In the genomic region with DNA sequence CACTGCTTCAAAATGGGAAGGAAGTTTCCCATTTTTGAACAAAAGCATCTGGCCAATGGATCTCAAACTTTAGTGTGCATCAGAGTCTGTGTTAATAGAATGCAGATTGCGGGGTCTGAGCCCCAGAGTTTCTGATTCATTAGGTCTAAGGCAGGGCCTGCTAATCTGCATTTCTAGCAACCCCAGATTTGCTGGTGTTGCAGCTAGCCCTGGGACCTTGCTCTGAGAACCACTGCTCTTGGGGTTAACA, we compare ENCODE assay signal across 10 cellular contexts. TPM values are rescaled to one million over a fixed set of nuclear protein-coding genes. Genes with fewer than 3 reads are reported as not detected.
DNase-seq lines count a peak whose midpoint lies in the region; ATAC-seq and TF ChIP-seq lines count a peak whose summit lies in the region.
"Had no signal": no experiment of that assay in that cellular context is flagged by ENCODE, and none has a peak within 500 bp of the region (broad histone marks: within the 10 kb centered on the region; RNA-seq: fewer than 3 reads in every experiment).

No MANE protein-coding gene starts in this region.

- no peaks in the 10 kb centered on the region for H3K36me3 Mint-ChIP-seq in CD4-positive, alpha-beta T cell (ENCODE audit: low read depth)
- H3K36me3 Mint-ChIP-seq in H9 (ENCODE audit: insufficient read depth in 1 of 3, low read depth in 3 of 3) = peaks cover 0 to 2% (median 0%) of the 10 kb centered on the region in 3 experiments; a peak in 2 of 7 replicates

- no peak overlapping the region for H2AK5ac ChIP-seq in H9 (ENCODE audit: insufficient read length, low read length)

- no peak overlapping the region for H2BK5ac ChIP-seq in H9 (ENCODE audit: insufficient read length, low read length)

- H2AFZ ChIP-seq in OCI-LY7 (ENCODE audit: low read length) = peak overlapping the region; percentile 38; the same call in 1 of the 2 replicates
- H2AFZ ChIP-seq in H9 (ENCODE audit: low read length) = no peak overlapping the region
- H2AFZ ChIP-seq: parathyroid adenoma had no signal

- peaks cover 68% of the 10 kb centered on the region for H3K4me1 Mint-ChIP-seq in CD4-positive, alpha-beta T cell (ENCODE audit: low read depth)
- peaks cover 13 to 20% of the 10 kb centered on the region in 2 experiments for H3K4me1 Mint-ChIP-seq in H9

- DNase-seq in CD4-positive, alpha-beta T cell = no peak
- no peak for DNase-seq in OCI-LY7 (ENCODE audit: low spot score)
- no peak for DNase-seq in AG08396 (ENCODE audit: low spot score)
- DNase-seq in H9 = no peak
- DNase-seq in aorta = no peak
- no peak for DNase-seq in effector CD8-positive, alpha-beta T cell (lab: John Stamatoyannopoulos, UW)

- H2BK12ac ChIP-seq in H9 (ENCODE audit: insufficient read length, low read depth, low read length) = no peak overlapping the region

- peaks cover 64% of the 10 kb centered on the region for H3K4me1 ChIP-seq in OCI-LY7 (ENCODE audit: insufficient read depth, low read length, poor library complexity, severe bottlenecking)
- peaks cover 26% of the 10 kb centered on the region for H3K4me1 ChIP-seq in muscle layer of colon (ENCODE audit: insufficient read depth, low read length)
- H3K4me1 ChIP-seq in H9 (ENCODE audit: insufficient read depth, low read length) = no peaks in the 10 kb centered on the region
- peaks cover 0 to 5% of the 10 kb centered on the region in 2 donors for H3K4me1 ChIP-seq in aorta (ENCODE audit: control insufficient read depth in 1 of 2, insufficient read depth in 2 of 2, low read length in 2 of 2)
- H3K4me1 ChIP-seq: parathyroid adenoma had no signal

- H3K18ac ChIP-seq in H9 (ENCODE audit: insufficient read length, low read depth, low read length) = no peak overlapping the region

- H3K4me3 ChIP-seq in OCI-LY7 (ENCODE audit: low read depth, low read length, poor library complexity, severe bottlenecking) = no peak overlapping the region
- no peak overlapping the region for H3K4me3 ChIP-seq in muscle layer of colon (ENCODE audit: low read depth in 1 of 2, low read length in 2 of 2)
- H3K4me3 ChIP-seq in aorta (ENCODE audit: low read length in 2 of 2) = no peak overlapping the region
- H3K4me3 ChIP-seq: cardiac muscle cell had no signal

- no peak overlapping the region for H3K4me3 Mint-ChIP-seq in CD4-positive, alpha-beta T cell
- no peak overlapping the region for H3K4me3 Mint-ChIP-seq in H9

- H3K36me3 ChIP-seq in OCI-LY7 (ENCODE audit: insufficient read depth, low read length) (no peaks in the 10 kb centered on the region), muscle layer of colon (ENCODE audit: insufficient read depth, low read length) (no peaks in the 10 kb centered on the region), aorta (ENCODE audit: control insufficient read depth in 1 of 2, insufficient read depth in 2 of 2, low read length in 1 of 2) (no peaks in the 10 kb centered on the region)
- H3K36me3 ChIP-seq: cardiac muscle cell had no signal

- H3K79me2 ChIP-seq in OCI-LY7 (ENCODE audit: insufficient read depth, low read depth, low read length) (no peaks in the 10 kb centered on the region), H9 (ENCODE audit: insufficient read depth, low read length) (no peaks in the 10 kb centered on the region)
- H3K79me2 ChIP-seq: parathyroid adenoma had no signal

- H3K23ac ChIP-seq in H9 (ENCODE audit: insufficient read length, low read depth, low read length) = no peak overlapping the region

- CTCF ChIA-PET in CD4-positive, alpha-beta T cell (lab: Charles Lee) = interaction anchor here (0.7 to 1.4 kb wide), 5 partner anchors 14 to 32 kb away, joined by 3 to 4 read pairs (median 3); partner anchors contain the start of gene USP3
- CTCF ChIA-PET in OCI-LY7 (lab: Charles Lee; ENCODE audit: unreplicated experiment) = no interaction called here

- H2BK20ac ChIP-seq in H9 (ENCODE audit: low read depth, low read length, poor library complexity, severe bottlenecking) = no peak overlapping the region

- no peaks in the 10 kb centered on the region for H3K27me3 ChIP-seq in CD4-positive, alpha-beta T cell (ENCODE audit: control insufficient read depth, insufficient read depth, low read length)
- H3K27me3 ChIP-seq in muscle layer of colon (ENCODE audit: control insufficient read depth in 1 of 2, insufficient read depth in 2 of 2, low read length in 2 of 2) (no peaks in the 10 kb centered on the region), H9 (ENCODE audit: insufficient read depth, low read length) (no peaks in the 10 kb centered on the region), aorta (ENCODE audit: control insufficient read depth in 1 of 2, insufficient read depth in 2 of 2, low read length in 1 of 2) (no peaks in the 10 kb centered on the region)
- H3K27me3 ChIP-seq: cardiac muscle cell had no signal

- H4K5ac ChIP-seq in H9 (ENCODE audit: insufficient read length, low read depth, low read length) = no peak overlapping the region

- no peak overlapping the region for H3K27ac ChIP-seq in CD4-positive, alpha-beta T cell (ENCODE audit: low read depth, low read length)
- peak overlapping the region; percentile 88 for H3K27ac ChIP-seq in OCI-LY7 (ENCODE audit: low read depth, low read length, poor library complexity, severe bottlenecking)
- peak overlapping the region; percentile 12 for H3K27ac ChIP-seq in muscle layer of colon (ENCODE audit: low read depth, low read length)
- H3K27ac ChIP-seq in H9 (ENCODE audit: insufficient read length, low read depth, low read length) = no peak overlapping the region
- no peak overlapping the region for H3K27ac ChIP-seq in aorta (ENCODE audit: low read depth in 1 of 2, low read length in 2 of 2)
- H3K27ac ChIP-seq: parathyroid adenoma had no signal

- no peaks in the 10 kb centered on the region for H3K9me2 ChIP-seq in OCI-LY7 (ENCODE audit: insufficient read depth, low read length)

- H3K79me1 ChIP-seq in H9 (ENCODE audit: insufficient read depth, low read depth, low read length, poor library complexity, severe bottlenecking) = no peaks in the 10 kb centered on the region

- POLR2A ChIA-PET in CD4-positive, alpha-beta T cell (lab: Charles Lee) = interaction anchor here (1.0 to 2.0 kb wide), 3 partner anchors 9 to 30 kb away, joined by 4 to 11 read pairs (median 4); partner anchors contain the start of gene USP3
- POLR2A ChIA-PET in OCI-LY7 (lab: Charles Lee) = interaction anchor here (0.7 to 4.8 kb wide), 4 partner anchors 9 to 34 kb away, joined by 3 to 30 read pairs (median 16); partner anchors contain the start of gene USP3

- no peak for TF ChIP-seq CTCF in CD4-positive, alpha-beta T cell (IDR thresholded peaks at IDR 0.05)
- TF ChIP-seq CTCF in OCI-LY7 (conservative IDR thresholded peaks at IDR 0.05; ENCODE audit: low read length) (no peak), H9 (conservative IDR thresholded peaks at IDR 0.05) (no peak)

- H3T11ph ChIP-seq in H9 (ENCODE audit: low read length) = no peak overlapping the region

- BruUV-seq in OCI-LY7 (replicated peaks; lab: Mats Ljungman, UMichigan) = no TSS peak

- WGBS in H9 (ENCODE audit: extremely low coverage, insufficient read length, low lambda C conversion rate) = no CpG with 5 or more reads among the region's 1 CpG
- WGBS in aorta, 2 donors = 100% methylated on average over 1 of the region's 1 CpG

- H3K9ac ChIP-seq in muscle layer of colon (ENCODE audit: low read length) (no peak overlapping the region), H9 (ENCODE audit: extremely low read depth, insufficient read length, low read length) (no peak overlapping the region)
- H3K9ac ChIP-seq: parathyroid adenoma had no signal

- H3K4me2 ChIP-seq in OCI-LY7 (ENCODE audit: low read length) (peak overlapping the region; percentile 81), H9 (ENCODE audit: insufficient read depth, insufficient read length, low read length) (no peak overlapping the region)

- H4K20me1 ChIP-seq in OCI-LY7 (ENCODE audit: insufficient read depth, low read length) (no peaks in the 10 kb centered on the region), H9 (ENCODE audit: control insufficient read depth, insufficient read depth, insufficient read length) (no peaks in the 10 kb centered on the region)

- H2BK15ac ChIP-seq in H9 (ENCODE audit: low read depth, low read length) = no peak overlapping the region

- H3K9me3 ChIP-seq in CD4-positive, alpha-beta T cell (ENCODE audit: control insufficient read depth, low read length) = no peaks in the 10 kb centered on the region
- H3K9me3 ChIP-seq in OCI-LY7 (ENCODE audit: low read length) = no peaks in the 10 kb centered on the region
- no peaks in the 10 kb centered on the region for H3K9me3 ChIP-seq in muscle layer of colon (ENCODE audit: low read length)
- H3K9me3 ChIP-seq in H9 (ENCODE audit: control insufficient read depth, low read depth, low read length) = no peaks in the 10 kb centered on the region
- H3K9me3 ChIP-seq in aorta (ENCODE audit: control insufficient read depth, low read length) = no peaks in the 10 kb centered on the region

- peak overlapping the region; percentile 82 for H3K27ac Mint-ChIP-seq in CD4-positive, alpha-beta T cell
- no peak overlapping the region for H3K27ac Mint-ChIP-seq in H9

- H3K14ac ChIP-seq in H9 (ENCODE audit: insufficient read depth, low read length) = no peak overlapping the region

- intact Hi-C loops in CD4-positive, alpha-beta T cell (cut with DNase I, micrococcal nuclease) = no loop called here
- intact Hi-C loops in OCI-LY7 (cut with micrococcal nuclease; ENCODE audit: unreplicated experiment) (loop anchor here (10.0 kb wide), 2 partner anchors 621 to 1421 kb away; partner anchors contain the start of genes CIAO2A and SNX1), aorta (cut with DNase I) (no loop called here)

- no peak overlapping the region for H4K8ac ChIP-seq in H9 (replicated peaks; ENCODE audit: insufficient read length, low read depth, low read length)

- no peak overlapping the region for H3K56ac ChIP-seq in H9 (ENCODE audit: insufficient read length, low read depth, low read length)

- no peak overlapping the region for H4K91ac ChIP-seq in H9 (ENCODE audit: insufficient read length, low read depth, low read length)

- no peak for ATAC-seq in CD4-positive, alpha-beta T cell (ENCODE audit: poor library complexity)
- ATAC-seq in GM21390 (IDR thresholded peaks at IDR 0.05; ENCODE audit: unreplicated experiment) (peak; percentile 8), aorta (ENCODE audit: low FRiP score) (no peak)

- no peaks in the 10 kb centered on the region for H3K27me3 Mint-ChIP-seq in CD4-positive, alpha-beta T cell
- peaks cover 12% of the 10 kb centered on the region for H3K27me3 Mint-ChIP-seq in H9 (ENCODE audit: low read depth)

- no peak overlapping the region for H3K4ac ChIP-seq in H9 (ENCODE audit: low read depth, low read length)

- no peaks in the 10 kb centered on the region for H3K23me2 ChIP-seq in H9 (ENCODE audit: insufficient read length, low read depth, low read length, poor library complexity, severe bottlenecking)

- H3K9me3 Mint-ChIP-seq in CD4-positive, alpha-beta T cell = no peaks in the 10 kb centered on the region
- peaks cover 0 to 6% of the 10 kb centered on the region in 2 experiments; a peak in 1 of 5 replicates for H3K9me3 Mint-ChIP-seq in H9

- no peak overlapping the region for H2BK120ac ChIP-seq in H9 (ENCODE audit: low read depth, low read length, poor library complexity, severe bottlenecking)

RNA-seq across cellular contexts. Expression of gene USP3, which starts 30.7 kb away (rescaled TPM):
- 100 to 1,000 TPM; 280 to 282 TPM for total RNA-seq in CD4-positive, alpha-beta T cell
- 26.3 and 34.6 TPM in 2 replicates for total RNA-seq in OCI-LY7 (2014; rRNA removed; shearing (Covaris generic))
- total RNA-seq in OCI-LY7 (2022) (53.0 and 64.9 TPM in 2 replicates), H9 (2021) (12.0 and 14.2 TPM in 2 replicates), aorta (10 to 100 TPM; 46.9 to 60.0 TPM)
- 10 to 100 TPM; 16.3 to 28.9 TPM for polyA plus RNA-seq in aorta

Comparison
In these comparisons a context has a peak if more than half of its experiments do, and no peak if none do; other contexts are left out.
1. H3K27ac ChIP-seq: peak in OCI-LY7 (single experiment) and muscle layer of colon (single experiment); none in CD4-positive, alpha-beta T cell (single experiment), H9 (single experiment) and aorta (0 of 2).
2. RNA of gene USP3, which starts 30.7 kb away (total RNA-seq): 280 to 282 TPM in CD4-positive, alpha-beta T cell; 46.9 to 60.0 TPM in aorta, 26.3 to 64.9 TPM in OCI-LY7 and 12.0 to 14.2 TPM in H9; every median in the first group is over 4 times any median in the second.